ENCODE assay signal across 8 cellular contexts in genomic region chr4:83484500-83485431, GRCh38. TPM values are rescaled to one million over a fixed set of nuclear protein-coding genes. Genes with fewer than 3 reads are reported as not detected.
A peak's percentile ranks its signal among the peaks of the same experiment; 100 is the strongest.
DNase-seq lines count a peak whose midpoint lies in the region; ATAC-seq and TF ChIP-seq lines count a peak whose summit lies in the region.

TSS of gene ABRAXAS1 (minus strand) at chr4:83485100. CDS start at chr4:83485072, 28 bp downstream.

- CTCF ChIA-PET in AG04450 (lab: Charles Lee): interaction anchor here (1.3 kb wide), 1 partner anchor 149 kb away, joined by 3 read pairs; no protein-coding TSS in a partner anchor

- peak within 1 kb of the TSS; percentile 73 for H3K27ac ChIP-seq in AG04450 (ENCODE audit: low read depth, low read length)

- TF ChIP-seq CTCF in AG04450 (IDR thresholded peaks at IDR 0.05; ENCODE audit: low read depth, low read length) (no peak), WI38 (IDR thresholded peaks at IDR 0.05; ENCODE audit: low read depth, low read length) (no peak), cardiac fibroblast (IDR thresholded peaks at IDR 0.05; ENCODE audit: low read depth, low read length) (no peak)

- ATAC-seq in GM18909 (IDR thresholded peaks at IDR 0.05; ENCODE audit: poor library complexity, unreplicated experiment): peak; percentile 97
- ATAC-seq in HG03159 (IDR thresholded peaks at IDR 0.05; ENCODE audit: unreplicated experiment): peak; percentile 95

- peaks cover 0 to 3% (median 0%) of the 10 kb centered on the region in 3 donors for H3K36me3 Mint-ChIP-seq in immature natural killer cell

- peak; percentile 75 for DNase-seq in AG04450 (ENCODE audit: low read depth, low spot score)
- DNase-seq in NCI-H2227 (lab: John Stamatoyannopoulos, UW; ENCODE audit: unreplicated experiment): peak; percentile 94
- peak; percentile 91 to 95 for DNase-seq in cardiac fibroblast (ENCODE audit: low read depth in 2 of 2)
- peak; percentile 93 to 95 (median 95) for DNase-seq in immature natural killer cell
- DNase-seq in smooth muscle cell of the brain vasculature (ENCODE audit: low read depth, low spot score): peak; percentile 82

- H3K4me1 Mint-ChIP-seq in immature natural killer cell: peaks cover 17 to 19% of the 10 kb centered on the region in 2 donors

- H3K4me3 ChIP-seq in AG04450 (ENCODE audit: low read depth, low read length): peak within 1 kb of the TSS; percentile 87
- H3K4me3 ChIP-seq in WI38 (ENCODE audit: low read depth, low read length): peak within 1 kb of the TSS; percentile 86
- H3K4me3 ChIP-seq in cardiac fibroblast (replicated peaks in 1 of 2; ENCODE audit: low read depth in 2 of 2, low read length in 2 of 2): peak within 1 kb of the TSS; percentile 76 to 83

- peak within 1 kb of the TSS; percentile 84 to 98 (median 96) for H3K27ac Mint-ChIP-seq in immature natural killer cell

- H3K9me3 Mint-ChIP-seq in immature natural killer cell: no peaks in the 10 kb centered on the region

- H3K27me3 ChIP-seq in AG04450 (ENCODE audit: control insufficient read depth, insufficient read depth, low read length): no peaks in the 10 kb centered on the region

- H3K27me3 Mint-ChIP-seq in immature natural killer cell (ENCODE audit: low read depth in 3 of 3): peaks cover 1 to 7% (median 3%) of the 10 kb centered on the region in 3 donors

- H3K9me3 ChIP-seq in AG04450 (ENCODE audit: control insufficient read depth, insufficient read depth, low read length): no peaks in the 10 kb centered on the region

- POLR2A ChIA-PET in AG04450 (lab: Yijun Ruan, JAX): interaction anchor here (0.6 kb wide), 2 partner anchors 30 to 604 kb away, joined by 4 to 5 read pairs; no protein-coding TSS in a partner anchor

- H3K4me3 Mint-ChIP-seq in immature natural killer cell: peak within 1 kb of the TSS; percentile 98 to 100 (median 99)

RNA-seq across cellular contexts. Expression of gene ABRAXAS1, which starts in this region (rescaled TPM):
- polyA plus RNA-seq in AG04450 (2011; rRNA removed) (19.4 and 30.1 TPM in 2 replicates), immature natural killer cell (10 to 100 TPM in 1 of 3 donors, 1 to 10 TPM in 2; 6.2 to 10.8 (median 7.4) TPM)
- polyA minus RNA-seq in AG04450 (2011; rRNA and poly(A)+ RNA removed): 9.6 and 20.5 TPM in 2 replicates

Comparison
In these comparisons a context has a peak if more than half of its experiments do, and no peak if none do; other contexts are left out.
1. Peak in every context shown above with its lines: DNase-seq, ATAC-seq, H3K4me3 ChIP-seq and H3K27ac ChIP-seq.